Comparison of ENCODE assay signal across 9 cellular contexts in genomic region chr15:53962646-53963561, GRCh38. TPM values are rescaled to one million over a fixed set of nuclear protein-coding genes. Genes with fewer than 3 reads are reported as not detected.
A peak's percentile ranks its signal among the peaks of the same experiment; 100 is the strongest.
DNase-seq lines count a peak whose midpoint lies in the region; ATAC-seq and TF ChIP-seq lines count a peak whose summit lies in the region.
"Had no signal": no experiment of that assay in that cellular context is flagged by ENCODE, and none has a peak within 500 bp of the region (broad histone marks: within the 10 kb centered on the region; RNA-seq: fewer than 3 reads in every experiment).

No MANE protein-coding gene starts in this region.

- no peak overlapping the region for H3K9ac ChIP-seq in colonic mucosa (ENCODE audit: low read depth in 2 of 2, low read length in 2 of 2)

- peak; percentile 36 for TF ChIP-seq CTCF in colonic mucosa (IDR thresholded peaks at IDR 0.05)
- no peak for TF ChIP-seq CTCF in omental fat pad (IDR thresholded peaks at IDR 0.05)

- H3K4me1 ChIP-seq in colonic mucosa = no peaks in the 10 kb centered on the region

- no peak for ATAC-seq in omental fat pad (ENCODE audit: low FRiP score)
- ATAC-seq in GM19455 (IDR thresholded peaks at IDR 0.05; ENCODE audit: unreplicated experiment) = no peak
- no peak for ATAC-seq in GM18520 (IDR thresholded peaks at IDR 0.05; ENCODE audit: unreplicated experiment)
- ATAC-seq in HG03045 (IDR thresholded peaks at IDR 0.05; ENCODE audit: unreplicated experiment) = no peak

- H3K9me3 ChIP-seq in colonic mucosa = no peaks in the 10 kb centered on the region

- DNase-seq in activated T-cell treated with anti-CD3 and anti-CD28 coated beads for 24 hours (ENCODE audit: low read depth) = peak; percentile 0
- no peak for DNase-seq in activated T-cell treated with anti-CD3 and anti-CD28 coated beads, Interleukin-2, amount 50 U/mL, for 1 hour
- DNase-seq in NCI-H748 (lab: John Stamatoyannopoulos, UW; ENCODE audit: unreplicated experiment) = peak; percentile 35
- DNase-seq in colonic mucosa = peak; percentile 24
- peak; percentile 23 for DNase-seq in omental fat pad (ENCODE audit: low spot score)

- no peaks in the 10 kb centered on the region for H3K27me3 ChIP-seq in colonic mucosa

- intact Hi-C loops in colonic mucosa (cut with DNase I) = loop anchor here (10.0 kb wide), 1 partner anchor 148 kb away; no protein-coding TSS in a partner anchor

- no peak overlapping the region for H3K27ac ChIP-seq in colonic mucosa

- no peak overlapping the region for H3K4me3 ChIP-seq in colonic mucosa

- no peaks in the 10 kb centered on the region for H3K36me3 ChIP-seq in colonic mucosa

RNA-seq across cellular contexts. Expression of gene UNC13C, which starts 15.3 kb away (rescaled TPM):
- under 1 TPM; 0.05 to 0.13 TPM for total RNA-seq in colonic mucosa
- total RNA-seq in omental fat pad = under 1 TPM in 3 of 4 donors, not detected in 1; under 0.01 to 0.79 (median 0.09) TPM
- total RNA-seq: activated CD8-positive, alpha-beta memory T cell treated with anti-CD3 and anti-CD28 coated beads for 36 hours had no signal
